ENCODE assay signal across 1 cellular context in the genomic region with DNA sequence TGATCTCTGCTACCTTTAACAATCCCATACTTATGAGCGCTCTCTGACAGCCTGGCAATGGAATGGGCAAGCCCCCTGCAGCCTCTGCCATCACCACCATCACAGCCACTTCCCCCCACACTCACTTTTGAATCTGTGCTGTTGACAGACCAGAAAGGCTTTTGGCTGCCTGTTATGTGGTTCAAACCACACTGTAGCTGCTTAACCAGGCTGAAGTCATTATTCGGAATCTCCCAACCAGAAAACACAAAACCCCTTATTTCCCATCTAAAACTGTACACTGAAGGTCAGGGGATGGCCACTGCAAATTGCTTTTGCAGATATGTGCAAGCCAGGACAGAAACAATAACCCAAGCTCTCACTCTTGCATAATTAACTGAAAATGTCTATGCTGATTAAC.
A peak's percentile ranks its signal among the peaks of the same experiment; 100 is the strongest.
TF ChIP-seq lines count a peak whose summit lies in the region.

No MANE protein-coding gene starts in this region.

TF ChIP-seq in GM12878, 131 proteins besides CTCF, POLR2A, EP300 and RAD21 (continued from another document):
- TF ChIP-seq, protein P1, sequence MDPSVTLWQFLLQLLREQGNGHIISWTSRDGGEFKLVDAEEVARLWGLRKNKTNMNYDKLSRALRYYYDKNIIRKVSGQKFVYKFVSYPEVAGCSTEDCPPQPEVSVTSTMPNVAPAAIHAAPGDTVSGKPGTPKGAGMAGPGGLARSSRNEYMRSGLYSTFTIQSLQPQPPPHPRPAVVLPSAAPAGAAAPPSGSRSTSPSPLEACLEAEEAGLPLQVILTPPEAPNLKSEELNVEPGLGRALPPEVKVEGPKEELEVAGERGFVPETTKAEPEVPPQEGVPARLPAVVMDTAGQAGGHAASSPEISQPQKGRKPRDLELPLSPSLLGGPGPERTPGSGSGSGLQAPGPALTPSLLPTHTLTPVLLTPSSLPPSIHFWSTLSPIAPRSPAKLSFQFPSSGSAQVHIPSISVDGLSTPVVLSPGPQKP (IDR thresholded peaks at IDR 0.05; ENCODE audit: low read depth, low read length), result no peak
- TF ChIP-seq CHD4 (IDR thresholded peaks at IDR 0.05) (no peak), MTA3 (IDR thresholded peaks at IDR 0.05; ENCODE audit: borderline replicate concordance, low read length) (no peak), MTA2 (IDR thresholded peaks at IDR 0.05; ENCODE audit: low read depth) (peak; percentile 88)
- TF ChIP-seq, protein P2, sequence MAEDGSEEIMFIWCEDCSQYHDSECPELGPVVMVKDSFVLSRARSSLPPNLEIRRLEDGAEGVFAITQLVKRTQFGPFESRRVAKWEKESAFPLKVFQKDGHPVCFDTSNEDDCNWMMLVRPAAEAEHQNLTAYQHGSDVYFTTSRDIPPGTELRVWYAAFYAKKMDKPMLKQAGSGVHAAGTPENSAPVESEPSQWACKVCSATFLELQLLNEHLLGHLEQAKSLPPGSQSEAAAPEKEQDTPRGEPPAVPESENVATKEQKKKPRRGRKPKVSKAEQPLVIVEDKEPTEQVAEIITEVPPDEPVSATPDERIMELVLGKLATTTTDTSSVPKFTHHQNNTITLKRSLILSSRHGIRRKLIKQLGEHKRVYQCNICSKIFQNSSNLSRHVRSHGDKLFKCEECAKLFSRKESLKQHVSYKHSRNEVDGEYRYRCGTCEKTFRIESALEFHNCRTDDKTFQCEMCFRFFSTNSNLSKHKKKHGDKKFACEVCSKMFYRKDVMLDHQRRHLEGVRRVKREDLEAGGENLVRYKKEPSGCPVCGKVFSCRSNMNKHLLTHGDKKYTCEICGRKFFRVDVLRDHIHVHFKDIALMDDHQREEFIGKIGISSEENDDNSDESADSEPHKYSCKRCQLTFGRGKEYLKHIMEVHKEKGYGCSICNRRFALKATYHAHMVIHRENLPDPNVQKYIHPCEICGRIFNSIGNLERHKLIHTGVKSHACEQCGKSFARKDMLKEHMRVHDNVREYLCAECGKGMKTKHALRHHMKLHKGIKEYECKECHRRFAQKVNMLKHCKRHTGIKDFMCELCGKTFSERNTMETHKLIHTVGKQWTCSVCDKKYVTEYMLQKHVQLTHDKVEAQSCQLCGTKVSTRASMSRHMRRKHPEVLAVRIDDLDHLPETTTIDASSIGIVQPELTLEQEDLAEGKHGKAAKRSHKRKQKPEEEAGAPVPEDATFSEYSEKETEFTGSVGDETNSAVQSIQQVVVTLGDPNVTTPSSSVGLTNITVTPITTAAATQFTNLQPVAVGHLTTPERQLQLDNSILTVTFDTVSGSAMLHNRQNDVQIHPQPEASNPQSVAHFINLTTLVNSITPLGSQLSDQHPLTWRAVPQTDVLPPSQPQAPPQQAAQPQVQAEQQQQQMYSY (CRISPR knock-in tag; IDR thresholded peaks at IDR 0.05), result no peak
- TF ChIP-seq, protein P3, sequence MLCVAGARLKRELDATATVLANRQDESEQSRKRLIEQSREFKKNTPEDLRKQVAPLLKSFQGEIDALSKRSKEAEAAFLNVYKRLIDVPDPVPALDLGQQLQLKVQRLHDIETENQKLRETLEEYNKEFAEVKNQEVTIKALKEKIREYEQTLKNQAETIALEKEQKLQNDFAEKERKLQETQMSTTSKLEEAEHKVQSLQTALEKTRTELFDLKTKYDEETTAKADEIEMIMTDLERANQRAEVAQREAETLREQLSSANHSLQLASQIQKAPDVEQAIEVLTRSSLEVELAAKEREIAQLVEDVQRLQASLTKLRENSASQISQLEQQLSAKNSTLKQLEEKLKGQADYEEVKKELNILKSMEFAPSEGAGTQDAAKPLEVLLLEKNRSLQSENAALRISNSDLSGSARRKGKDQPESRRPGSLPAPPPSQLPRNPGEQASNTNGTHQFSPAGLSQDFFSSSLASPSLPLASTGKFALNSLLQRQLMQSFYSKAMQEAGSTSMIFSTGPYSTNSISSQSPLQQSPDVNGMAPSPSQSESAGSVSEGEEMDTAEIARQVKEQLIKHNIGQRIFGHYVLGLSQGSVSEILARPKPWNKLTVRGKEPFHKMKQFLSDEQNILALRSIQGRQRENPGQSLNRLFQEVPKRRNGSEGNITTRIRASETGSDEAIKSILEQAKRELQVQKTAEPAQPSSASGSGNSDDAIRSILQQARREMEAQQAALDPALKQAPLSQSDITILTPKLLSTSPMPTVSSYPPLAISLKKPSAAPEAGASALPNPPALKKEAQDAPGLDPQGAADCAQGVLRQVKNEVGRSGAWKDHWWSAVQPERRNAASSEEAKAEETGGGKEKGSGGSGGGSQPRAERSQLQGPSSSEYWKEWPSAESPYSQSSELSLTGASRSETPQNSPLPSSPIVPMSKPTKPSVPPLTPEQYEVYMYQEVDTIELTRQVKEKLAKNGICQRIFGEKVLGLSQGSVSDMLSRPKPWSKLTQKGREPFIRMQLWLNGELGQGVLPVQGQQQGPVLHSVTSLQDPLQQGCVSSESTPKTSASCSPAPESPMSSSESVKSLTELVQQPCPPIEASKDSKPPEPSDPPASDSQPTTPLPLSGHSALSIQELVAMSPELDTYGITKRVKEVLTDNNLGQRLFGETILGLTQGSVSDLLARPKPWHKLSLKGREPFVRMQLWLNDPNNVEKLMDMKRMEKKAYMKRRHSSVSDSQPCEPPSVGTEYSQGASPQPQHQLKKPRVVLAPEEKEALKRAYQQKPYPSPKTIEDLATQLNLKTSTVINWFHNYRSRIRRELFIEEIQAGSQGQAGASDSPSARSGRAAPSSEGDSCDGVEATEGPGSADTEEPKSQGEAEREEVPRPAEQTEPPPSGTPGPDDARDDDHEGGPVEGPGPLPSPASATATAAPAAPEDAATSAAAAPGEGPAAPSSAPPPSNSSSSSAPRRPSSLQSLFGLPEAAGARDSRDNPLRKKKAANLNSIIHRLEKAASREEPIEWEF (IDR thresholded peaks at IDR 0.05; ENCODE audit: insufficient replicate concordance, low read depth, low read length), result no peak
TF ChIP-seq in GM12878: peak in this region for 31.
